8 cellular contexts compared by ENCODE assay signal in genomic region chr16:49755291-49755611, GRCh38.
A peak's percentile ranks its signal among the peaks of the same experiment; 100 is the strongest.
DNase-seq lines count a peak whose midpoint lies in the region; ATAC-seq, FAIRE-seq and TF ChIP-seq lines count a peak whose summit lies in the region.

No MANE protein-coding gene starts in this region.

- POLR2A ChIA-PET in endothelial cell of umbilical vein (lab: Charles Lee), result interaction anchor here (0.6 kb wide), 1 partner anchor 101 kb away, joined by 4 read pairs; the partner anchor contains the start of gene ZNF423

- TF ChIP-seq POLR2A in NB4 (IDR thresholded peaks at IDR 0.05; ENCODE audit: extremely low read depth, insufficient read length) (no peak), endothelial cell of umbilical vein (IDR thresholded peaks at IDR 0.05; ENCODE audit: low read depth, low read length) (no peak)

- peak overlapping the region; percentile 69 for H2AFZ ChIP-seq in endothelial cell of umbilical vein (ENCODE audit: low read depth, low read length)

- CTCF ChIA-PET in endothelial cell of umbilical vein (lab: Charles Lee), result interaction anchor here (0.9 to 1.3 kb wide), 6 partner anchors 12 to 199 kb away, joined by 3 to 10 read pairs (median 5); no protein-coding TSS in a partner anchor

- no peaks in the 10 kb centered on the region; a peak in 1 of 22 replicates for H3K27me3 ChIP-seq in BLaER1 treated with 17β-estradiol and CSF1 and Interleukin-3, amounts not matched to agents 10 nM and 100 nM
- H3K27me3 ChIP-seq in endothelial cell of umbilical vein (ENCODE audit: control insufficient read depth in 2 of 2, insufficient read depth in 2 of 2, low read length in 2 of 2) (no peaks in the 10 kb centered on the region), MG63 (no peaks in the 10 kb centered on the region)

- dilution Hi-C loops in endothelial cell of umbilical vein (cut with MboI; ENCODE audit: extremely low pct_ligation_motif_present, low sequenced_read_pairs), result no loop called here

- TF ChIP-seq CTCF in NB4 (IDR thresholded peaks at IDR 0.05; ENCODE audit: low read depth, low read length) (peak; percentile 35), endothelial cell of umbilical vein (IDR thresholded peaks at IDR 0.05; ENCODE audit: extremely low read depth in 1 of 2, insufficient read depth in 1 of 2, low read depth in 1 of 2, low read length in 2 of 2) (peak; percentile 26 to 46), mucosa of descending colon (IDR thresholded peaks at IDR 0.05) (peak; percentile 13)

- H3K4me1 ChIP-seq in BLaER1 treated with 17β-estradiol and CSF1 and Interleukin-3, amounts not matched to agents 10 nM and 100 nM, result peaks cover 25 to 62% (median 44%) of the 10 kb centered on the region in 10 experiments
- H3K4me1 ChIP-seq in endothelial cell of umbilical vein (ENCODE audit: control insufficient read depth, extremely low read depth, insufficient read depth, low read length) (peaks cover 12% of the 10 kb centered on the region), mucosa of descending colon (ENCODE audit: low read depth) (no peaks in the 10 kb centered on the region)

- H3K4me3 ChIP-seq in BLaER1 treated with 17β-estradiol and CSF1 and Interleukin-3, amounts not matched to agents 10 nM and 100 nM, result peak overlapping the region; percentile 44 to 68 (median 54)
- H3K4me3 ChIP-seq in NB4 (ENCODE audit: low read depth, low read length) (peak overlapping the region; percentile 29), endothelial cell of umbilical vein (replicated peaks in 1 of 3; ENCODE audit: insufficient read depth in 1 of 3, low read depth in 1 of 3, low read length in 3 of 3) (peak overlapping the region in 2 of 3 experiments; percentile 16 to 18), mucosa of descending colon (no peak overlapping the region), MG63 (no peak overlapping the region)

- peak overlapping the region; percentile 91 to 98 (median 96) for H3K4me2 ChIP-seq in BLaER1 treated with 17β-estradiol and CSF1 and Interleukin-3, amounts not matched to agents 10 nM and 100 nM
- H3K4me2 ChIP-seq in endothelial cell of umbilical vein (ENCODE audit: insufficient read depth, low read length), result peak overlapping the region; percentile 60

- H3K79me2 ChIP-seq in endothelial cell of umbilical vein (ENCODE audit: control insufficient read depth, insufficient read depth, low read length), result no peaks in the 10 kb centered on the region

- H3K27ac ChIP-seq in BLaER1 treated with 17β-estradiol and CSF1 and Interleukin-3, amounts not matched to agents 10 nM and 100 nM, result peak overlapping the region; percentile 55 to 87 (median 76); a peak in 21 of 22 replicates
- H3K27ac ChIP-seq in endothelial cell of umbilical vein (ENCODE audit: insufficient read depth, low read depth, low read length), result no peak overlapping the region

- H3K9me3 ChIP-seq in BLaER1 treated with 17β-estradiol and CSF1 and Interleukin-3, amounts not matched to agents 10 nM and 100 nM (replicated peaks in 1 of 11), result no peaks in the 10 kb centered on the region
- no peaks in the 10 kb centered on the region for H3K9me3 ChIP-seq in endothelial cell of umbilical vein (replicated peaks; ENCODE audit: control insufficient read depth, insufficient read depth, low read length)
- H3K9me3 ChIP-seq in mucosa of descending colon, result no peaks in the 10 kb centered on the region
- no peaks in the 10 kb centered on the region for H3K9me3 ChIP-seq in MG63

- peaks cover 0 to 13% (median 0%) of the 10 kb centered on the region in 11 experiments; a peak in 2 of 22 replicates for H4K20me1 ChIP-seq in BLaER1 treated with 17β-estradiol and CSF1 and Interleukin-3, amounts not matched to agents 10 nM and 100 nM
- H4K20me1 ChIP-seq in endothelial cell of umbilical vein (replicated peaks; ENCODE audit: control insufficient read depth, extremely low read depth, insufficient read depth, low read length), result no peaks in the 10 kb centered on the region

- no peaks in the 10 kb centered on the region for H3K9me1 ChIP-seq in endothelial cell of umbilical vein (replicated peaks; ENCODE audit: control insufficient read depth, extremely low read depth, insufficient read depth, low read length)

- peak overlapping the region; percentile 51 to 79 (median 74) for H3K9ac ChIP-seq in BLaER1 treated with 17β-estradiol and CSF1 and Interleukin-3, amounts not matched to agents 10 nM and 100 nM
- H3K9ac ChIP-seq in endothelial cell of umbilical vein (replicated peaks; ENCODE audit: extremely low read depth, insufficient read depth, low read length), result peak overlapping the region; percentile 36

- H3K36me3 ChIP-seq in BLaER1 treated with 17β-estradiol and CSF1 and Interleukin-3, amounts not matched to agents 10 nM and 100 nM, result no peaks in the 10 kb centered on the region
- H3K36me3 ChIP-seq in endothelial cell of umbilical vein (ENCODE audit: control insufficient read depth in 2 of 2, extremely low read depth in 1 of 2, insufficient read depth in 2 of 2, low read length in 2 of 2) (no peaks in the 10 kb centered on the region), mucosa of descending colon (ENCODE audit: low read depth) (no peaks in the 10 kb centered on the region), MG63 (no peaks in the 10 kb centered on the region)

- DNase-seq in NB4 (ENCODE audit: low read depth) (peak; percentile 53), endothelial cell of umbilical vein (ENCODE audit: low read depth, low spot score) (peak; percentile 63), mucosa of descending colon (peak in 1 of 3 donors; percentile 52), MG63 (no peak)
- DNase-seq in effector CD4-positive, alpha-beta T cell, result no peak

- peak; percentile 69 for FAIRE-seq in endothelial cell of umbilical vein (lab: Jason Lieb, UNC)

- BruUV-seq in endothelial cell of umbilical vein (replicated peaks; lab: Mats Ljungman, UMichigan), result no TSS peak

- intact Hi-C loops in endothelial cell of umbilical vein (cut with micrococcal nuclease) (loop anchor here (1.0 to 10.0 kb wide), 5 partner anchors 72 to 350 kb away; no protein-coding TSS in a partner anchor), mucosa of descending colon (cut with DNase I, micrococcal nuclease) (no loop called here)

- ATAC-seq in mucosa of descending colon (peak; percentile 80), HG02763 (IDR thresholded peaks at IDR 0.05; ENCODE audit: unreplicated experiment) (no peak), HG02973 (IDR thresholded peaks at IDR 0.05; ENCODE audit: unreplicated experiment) (no peak)

TF ChIP-seq in endothelial cell of umbilical vein, 7 proteins besides CTCF, POLR2A, EP300 and RAD21:
- peak; percentile 81 for TF ChIP-seq GATA2 (IDR thresholded peaks at IDR 0.05; ENCODE audit: insufficient read depth, insufficient read length, low read depth, low read length)
- TF ChIP-seq EZH2 (IDR thresholded peaks at IDR 0.05; ENCODE audit: borderline replicate concordance, low read depth, low read length, severe bottlenecking), result no peak

Comparison
In these comparisons a context has a peak if more than half of its experiments do, and no peak if none do; other contexts are left out.
1. H3K4me3 ChIP-seq: peak in BLaER1 treated with 17β-estradiol and CSF1 and Interleukin-3, amounts not matched to agents 10 nM and 100 nM (10 of 10), NB4 (single experiment) and endothelial cell of umbilical vein (2 of 3); none in mucosa of descending colon (single experiment) and MG63 (single experiment).
2. DNase-seq: peak in NB4 (single experiment) and endothelial cell of umbilical vein (single experiment); none in effector CD4-positive, alpha-beta T cell (single experiment) and MG63 (single experiment).
3. Peak in every context shown above with its lines, with median percentiles within 50 percentile points of each other: CTCF ChIP-seq.